Comparison of ENCODE assay signal across 8 cellular contexts in genomic region chr12:48002179-48002601, GRCh38. TPM values are rescaled to one million over a fixed set of nuclear protein-coding genes. Genes with fewer than 3 reads are reported as not detected.
DNase-seq lines count a peak whose midpoint lies in the region; ATAC-seq and TF ChIP-seq lines count a peak whose summit lies in the region.

No MANE protein-coding gene starts in this region.

- peaks cover 6% of the 10 kb centered on the region for H3F3A ChIP-seq in smooth muscle cell (ENCODE audit: low read depth)

- H3K9me3 ChIP-seq in SK-N-MC (ENCODE audit: low read depth, low read length) (no peaks in the 10 kb centered on the region), gastroesophageal sphincter (no peaks in the 10 kb centered on the region), smooth muscle cell (replicated peaks; ENCODE audit: low read depth) (no peaks in the 10 kb centered on the region)

- peak overlapping the region; percentile 98 for H3K4me2 ChIP-seq in smooth muscle cell

- H3K36me3 ChIP-seq in SK-N-MC (ENCODE audit: insufficient read depth, low read length): no peaks in the 10 kb centered on the region
- no peaks in the 10 kb centered on the region for H3K36me3 ChIP-seq in gastroesophageal sphincter
- H3K36me3 ChIP-seq in smooth muscle cell (ENCODE audit: low read depth): no peaks in the 10 kb centered on the region

- H3K27ac ChIP-seq in SK-N-MC (no peak overlapping the region), gastroesophageal sphincter (peak overlapping the region in 1 of 4 donors; percentile 46), smooth muscle cell (ENCODE audit: low read depth) (no peak overlapping the region)

- DNase-seq in NCI-H1092 (lab: John Stamatoyannopoulos, UW) (peak; percentile 58), NCI-H1092 treated with DMSO at 0.1 percent for 48 hours (lab: John Stamatoyannopoulos, UW) (no peak), SK-N-MC (ENCODE audit: low read depth, low spot score) (no peak), smooth muscle cell (lab: John Stamatoyannopoulos, UW; ENCODE audit: unreplicated experiment) (no peak), AML-193 (lab: John Stamatoyannopoulos, UW) (no peak)

- H3K79me2 ChIP-seq in smooth muscle cell (ENCODE audit: low read depth): no peaks in the 10 kb centered on the region

- no peak for ATAC-seq in gastroesophageal sphincter
- ATAC-seq in GM21529 (IDR thresholded peaks at IDR 0.05; ENCODE audit: unreplicated experiment): no peak
- no peak for ATAC-seq in HG02840 (IDR thresholded peaks at IDR 0.05; ENCODE audit: low FRiP score, unreplicated experiment)

- no peak overlapping the region for H3K9ac ChIP-seq in SK-N-MC (ENCODE audit: insufficient read length)
- no peak overlapping the region for H3K9ac ChIP-seq in smooth muscle cell (ENCODE audit: low read depth)

- TF ChIP-seq EP300 in gastroesophageal sphincter (IDR thresholded peaks at IDR 0.05): no peak

- no peaks in the 10 kb centered on the region for H4K20me1 ChIP-seq in smooth muscle cell (ENCODE audit: low read depth)

- TF ChIP-seq CTCF in gastroesophageal sphincter (IDR thresholded peaks at IDR 0.05) (no peak), smooth muscle cell (IDR thresholded peaks at IDR 0.05; ENCODE audit: borderline replicate concordance, insufficient read depth, poor library complexity, severe bottlenecking) (no peak)

- TF ChIP-seq POLR2A in gastroesophageal sphincter (IDR thresholded peaks at IDR 0.05): no peak

- peaks cover 6 to 47% (median 34%) of the 10 kb centered on the region in 3 donors for H3K4me1 ChIP-seq in gastroesophageal sphincter
- H3K4me1 ChIP-seq in smooth muscle cell (ENCODE audit: low read depth): peaks cover 29% of the 10 kb centered on the region

- peak overlapping the region; percentile 91 for H2AFZ ChIP-seq in smooth muscle cell (ENCODE audit: low read depth)

- H3K27me3 ChIP-seq in gastroesophageal sphincter: peaks cover 99% of the 10 kb centered on the region
- H3K27me3 ChIP-seq in smooth muscle cell (ENCODE audit: low read depth): peaks cover 75% of the 10 kb centered on the region

- H3K4me3 ChIP-seq in SK-N-MC: peak overlapping the region; percentile 88
- peak overlapping the region; percentile 20 to 51 for H3K4me3 ChIP-seq in gastroesophageal sphincter
- peak overlapping the region; percentile 59 for H3K4me3 ChIP-seq in smooth muscle cell

- 0% methylated on average over 1 to 8 of the region's 20 CpGs for WGBS in gastroesophageal sphincter (ENCODE audit: low coverage in 1 of 2), 2 donors
- WGBS in smooth muscle cell (ENCODE audit: low lambda C conversion rate): 1% methylated on average over 20 of the region's 20 CpGs

RNA-seq across cellular contexts. Expression of gene COL2A1, which starts 2.1 kb away (rescaled TPM):
- not detected for total RNA-seq in gastroesophageal sphincter
- 1.6 and 8.6 TPM in 2 replicates for total RNA-seq in smooth muscle cell
- 1.6 and 2.8 TPM in 2 replicates for polyA plus RNA-seq in smooth muscle cell

RNA-seq across cellular contexts. Expression of gene TMEM106C, which starts 38.8 kb away (rescaled TPM):
- total RNA-seq in gastroesophageal sphincter: 100 to 1,000 TPM in 2 of 4 donors, 10 to 100 TPM in 2; 67.3 to 156 (median 95.1) TPM
- total RNA-seq in smooth muscle cell: 58.8 and 58.9 TPM in 2 replicates
- 42.7 and 60.9 TPM in 2 replicates for polyA plus RNA-seq in smooth muscle cell

Comparison
In these comparisons a context has a peak if more than half of its experiments do, and no peak if none do; other contexts are left out.
1. H3K4me3 ChIP-seq: peak in every context shown above with its lines; median percentile 88 in SK-N-MC; 59 in smooth muscle cell; 36 in gastroesophageal sphincter.